In the genomic region with DNA sequence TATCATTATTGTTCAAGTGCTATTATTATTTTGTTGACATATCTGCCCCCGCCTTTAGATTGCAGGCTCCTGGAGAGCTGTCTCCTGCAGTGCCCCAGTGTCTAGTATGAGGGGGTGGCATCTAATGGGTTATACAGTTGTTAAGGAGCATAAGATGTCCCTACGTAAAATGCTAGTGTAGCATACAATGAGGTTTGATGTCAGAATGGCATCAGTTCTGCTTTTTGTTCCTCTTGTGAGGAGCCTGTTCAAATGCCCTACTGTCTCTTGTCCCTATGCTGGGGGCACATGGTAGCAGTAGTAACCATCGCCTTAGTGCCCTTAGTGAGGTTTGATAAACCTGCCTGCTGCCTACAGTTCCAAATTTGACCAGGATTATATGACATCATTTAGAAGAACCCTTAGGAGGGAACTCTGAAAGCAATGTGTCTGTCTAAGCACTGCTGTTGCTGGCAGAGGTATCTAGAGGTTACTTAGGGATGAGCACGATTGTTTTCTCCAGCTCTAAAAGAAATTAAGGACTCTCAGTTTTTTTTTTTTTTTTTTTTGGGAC, we compare ENCODE assay signal across 10 cellular contexts. TPM values are rescaled to one million over a fixed set of nuclear protein-coding genes. Genes with fewer than 3 reads are reported as not detected.
DNase-seq lines count a peak whose midpoint lies in the region; ATAC-seq, FAIRE-seq and TF ChIP-seq lines count a peak whose summit lies in the region.
"Had no signal": no experiment of that assay in that cellular context is flagged by ENCODE, and none has a peak within 500 bp of the region (broad histone marks: within the 10 kb centered on the region; RNA-seq: fewer than 3 reads in every experiment).

No MANE protein-coding gene starts in this region.

- H3K27me3 Mint-ChIP-seq in CD4-positive, CD25-positive, alpha-beta regulatory T cell, result no peaks in the 10 kb centered on the region

- TF ChIP-seq POLR2A in stomach (IDR thresholded peaks at IDR 0.05), result no peak

- peak overlapping the region; percentile 50 for H3K4me2 ChIP-seq in SU-DHL-6 (ENCODE audit: low read depth, low read length, poor library complexity, severe bottlenecking)

- H3K9me3 Mint-ChIP-seq in CD4-positive, CD25-positive, alpha-beta regulatory T cell, result no peaks in the 10 kb centered on the region

- H3K4me1 Mint-ChIP-seq in CD4-positive, CD25-positive, alpha-beta regulatory T cell, result peaks cover 15 to 43% (median 30%) of the 10 kb centered on the region in 4 donors

- H3K27ac Mint-ChIP-seq in CD4-positive, CD25-positive, alpha-beta regulatory T cell, result peak overlapping the region; percentile 81 to 89 (median 84)

- H3K27me3 ChIP-seq in CD4-positive, CD25-positive, alpha-beta regulatory T cell (ENCODE audit: control insufficient read depth, insufficient read depth, low read length), result no peaks in the 10 kb centered on the region
- H3K27me3 ChIP-seq in SU-DHL-6 (ENCODE audit: low read length) (no peaks in the 10 kb centered on the region), small intestine (ENCODE audit: control insufficient read depth in 2 of 2, insufficient read depth in 2 of 2, low read length in 2 of 2) (no peaks in the 10 kb centered on the region), stomach (no peaks in the 10 kb centered on the region)

- peak in 1 of 2 donors; percentile 26 for ATAC-seq in CD4-positive, CD25-positive, alpha-beta regulatory T cell (ENCODE audit: low read depth in 2 of 2)
- ATAC-seq in GM18907 (IDR thresholded peaks at IDR 0.05; ENCODE audit: unreplicated experiment), result peak; percentile 48
- peak; percentile 59 for ATAC-seq in HG02973 (IDR thresholded peaks at IDR 0.05; ENCODE audit: unreplicated experiment)

- no peaks in the 10 kb centered on the region for H3K9me3 ChIP-seq in CD4-positive, CD25-positive, alpha-beta regulatory T cell (ENCODE audit: control insufficient read depth in 2 of 2, low read length in 2 of 2)
- H3K9me3 ChIP-seq in SU-DHL-6 (ENCODE audit: insufficient read depth, low read length) (no peaks in the 10 kb centered on the region), small intestine (ENCODE audit: control insufficient read depth, low read depth) (no peaks in the 10 kb centered on the region), stomach (no peaks in the 10 kb centered on the region)

- H3K4me3 ChIP-seq in CD4-positive, CD25-positive, alpha-beta regulatory T cell (ENCODE audit: low read depth, low read length), result peak overlapping the region; percentile 62
- H3K4me3 ChIP-seq in SU-DHL-6 (ENCODE audit: insufficient read depth, low read length, poor library complexity, severe bottlenecking) (no peak overlapping the region), small intestine (ENCODE audit: low read depth in 1 of 2, low read length in 2 of 2) (no peak overlapping the region), stomach (no peak overlapping the region)

- intact Hi-C loops in stomach (cut with DNase I; ENCODE audit: low total_unique reads), result no loop called here

- H3K9ac ChIP-seq in SU-DHL-6 (ENCODE audit: low read length), result no peak overlapping the region

- no peaks in the 10 kb centered on the region for H4K20me1 ChIP-seq in SU-DHL-6 (ENCODE audit: low read depth, low read length)

- H2AFZ ChIP-seq in SU-DHL-6 (ENCODE audit: low read depth, low read length, severe bottlenecking), result no peak overlapping the region

- H3K9me2 ChIP-seq in SU-DHL-6 (replicated peaks; ENCODE audit: insufficient read depth, low read length), result no peaks in the 10 kb centered on the region

- no peak for TF ChIP-seq EP300 in stomach (IDR thresholded peaks at IDR 0.05)

- no peaks in the 10 kb centered on the region for H3K36me3 Mint-ChIP-seq in CD4-positive, CD25-positive, alpha-beta regulatory T cell

- no peak for FAIRE-seq in small intestine (lab: Jason Lieb, UNC)

- no peaks in the 10 kb centered on the region for H3K36me3 ChIP-seq in CD4-positive, CD25-positive, alpha-beta regulatory T cell (ENCODE audit: control insufficient read depth, insufficient read depth, low read length)
- H3K36me3 ChIP-seq in SU-DHL-6 (ENCODE audit: low read length) (no peaks in the 10 kb centered on the region), small intestine (ENCODE audit: control insufficient read depth in 2 of 2, insufficient read depth in 2 of 2, low read length in 2 of 2) (no peaks in the 10 kb centered on the region), stomach (no peaks in the 10 kb centered on the region)

- WGBS in small intestine, 3 donors, result 67 to 84% (median 82%) methylated on average over 4 of the region's 4 CpGs
- WGBS in stomach, 5 donors, result 79 to 88% (median 86%) methylated on average over 4 of the region's 4 CpGs

- H3K27ac ChIP-seq in CD4-positive, CD25-positive, alpha-beta regulatory T cell (ENCODE audit: insufficient read depth, low read length, poor library complexity, severe bottlenecking), result peak overlapping the region; percentile 65
- H3K27ac ChIP-seq in SU-DHL-6 (ENCODE audit: low read depth, low read length), result no peak overlapping the region
- H3K27ac ChIP-seq in small intestine (ENCODE audit: low read depth in 1 of 2, low read length in 1 of 2), result peak overlapping the region in 1 of 2 donors; percentile 13
- H3K27ac ChIP-seq in stomach, result no peak overlapping the region

- peaks cover 34% of the 10 kb centered on the region for H3K4me1 ChIP-seq in CD4-positive, CD25-positive, alpha-beta regulatory T cell (ENCODE audit: control insufficient read depth, insufficient read depth, low read length, poor library complexity, severe bottlenecking)
- H3K4me1 ChIP-seq in small intestine (ENCODE audit: control insufficient read depth in 2 of 2, insufficient read depth in 1 of 2, low read depth in 1 of 2, low read length in 1 of 2), result peaks cover 0 to 2% of the 10 kb centered on the region in 2 donors
- peaks cover 0 to 17% (median 5%) of the 10 kb centered on the region in 4 donors for H3K4me1 ChIP-seq in stomach

- DNase-seq in CD4-positive, CD25-positive, alpha-beta regulatory T cell, result no peak
- DNase-seq in NCI-H748 (lab: John Stamatoyannopoulos, UW; ENCODE audit: unreplicated experiment) (no peak), small intestine (no peak), NCI-H526 treated with DMSO at 0.1 percent for 48 hours (lab: John Stamatoyannopoulos, UW) (no peak), stomach (no peak)
- DNase-seq: activated gamma-delta T cell treated with Interleukin-2 at 50 U/mL for 16 hours, NCI-H226 had no signal

- TF ChIP-seq CTCF in SU-DHL-6 (IDR thresholded peaks at IDR 0.05; ENCODE audit: insufficient read depth, low read length, poor library complexity, severe bottlenecking) (no peak), stomach (IDR thresholded peaks at IDR 0.05) (no peak)

- peaks cover 21% of the 10 kb centered on the region for H3F3A ChIP-seq in SU-DHL-6 (ENCODE audit: insufficient read depth)

- H3K4me3 Mint-ChIP-seq in CD4-positive, CD25-positive, alpha-beta regulatory T cell, result peak overlapping the region in 3 of 4 donors; percentile 55 to 80 (median 67)

- H3K79me2 ChIP-seq in SU-DHL-6 (ENCODE audit: insufficient read depth, low read length), result peaks cover 19% of the 10 kb centered on the region; the same call in 1 of the 2 replicates

RNA-seq across cellular contexts. Expression of a gene that starts 9.7 kb away (rescaled TPM):
- 121 TPM for total RNA-seq in CD4-positive, CD25-positive, alpha-beta regulatory T cell
- 10 to 100 TPM; 24.6 to 42.0 (median 28.8) TPM for polyA plus RNA-seq in CD4-positive, CD25-positive, alpha-beta regulatory T cell
- polyA plus RNA-seq in small intestine (10 to 100 TPM; 13.2 to 27.6 (median 24.3) TPM), stomach (10 to 100 TPM; 23.9 to 67.8 (median 41.5) TPM)
- total RNA-seq in stomach, result 10 to 100 TPM in 4 of 5 donors, 1 to 10 TPM in 1; 9.6 to 53.9 (median 18.7) TPM

RNA-seq across cellular contexts. Expression of a gene that starts 46.2 kb away (rescaled TPM):
- 39.5 TPM for total RNA-seq in CD4-positive, CD25-positive, alpha-beta regulatory T cell
- polyA plus RNA-seq in CD4-positive, CD25-positive, alpha-beta regulatory T cell, result 10 to 100 TPM; 23.6 to 32.6 (median 25.9) TPM
- 10 to 100 TPM in 2 of 3 donors, 1 to 10 TPM in 1; 9.2 to 13.3 (median 12.1) TPM for polyA plus RNA-seq in small intestine
- 10 to 100 TPM in 3 of 5 donors, 1 to 10 TPM in 2; 2.3 to 31.9 (median 11.6) TPM for total RNA-seq in stomach
- polyA plus RNA-seq in stomach, result 1 to 10 TPM; 8.2 to 9.9 (median 8.5) TPM
